Comparison of ENCODE assay signal across 18 cellular contexts in the genomic region with DNA sequence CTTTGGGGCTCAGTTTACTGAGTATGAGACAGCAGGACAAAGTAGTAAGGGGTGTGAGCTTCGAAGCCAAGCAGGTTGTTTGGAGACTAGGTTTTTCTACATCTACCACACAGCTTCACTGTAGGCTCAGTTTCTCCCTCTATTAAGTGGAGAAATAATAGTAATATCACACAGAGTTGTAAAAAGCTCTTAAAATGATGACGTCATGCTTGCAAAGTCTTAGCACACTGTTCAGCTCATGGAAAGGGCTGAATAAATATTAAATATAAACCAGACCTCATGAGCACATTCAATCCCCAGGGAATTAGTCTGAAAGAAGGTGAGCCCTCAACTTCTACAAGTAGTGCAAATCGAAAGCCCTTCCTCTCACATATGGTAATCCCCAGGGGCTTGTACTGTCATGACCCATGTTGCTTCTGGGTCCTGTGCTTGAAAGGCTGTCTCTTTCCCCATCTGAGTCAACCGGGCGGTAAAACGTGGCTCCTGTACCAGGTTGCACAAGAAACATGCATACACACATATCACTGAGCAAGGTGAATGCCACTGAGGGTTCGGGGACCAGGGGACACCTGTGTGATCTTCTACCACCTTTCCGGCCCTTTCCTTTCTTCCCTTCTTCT.
"Had no signal": no experiment of that assay in that cellular context is flagged by ENCODE, and none has a peak within 500 bp of the region (broad histone marks: within the 10 kb centered on the region; RNA-seq: fewer than 3 reads in every experiment).

No MANE protein-coding gene starts in this region.

- H3K4me3 Mint-ChIP-seq: activated B cell treated with CpG ODN at 0.5 μM for 24 hours; activated CD4-positive, alpha-beta T cell treated with anti-CD3 and anti-CD28 coated beads, Interleukin-2, amount 10 ng/mL, durations not matched to agents 24 days and 14 days; activated naive CD8-positive, alpha-beta T cell treated with anti-CD3 and anti-CD28 coated beads, Interleukin-2, amount 10 ng/mL, durations not matched to agents 7 days and 5 days; activated T-helper 1 cell treated with anti-CD3 and anti-CD28 coated beads, Interleukin-12 subunit alpha, Interleukin-12 subunit beta, Interleukin-2, Interleukin-4 antibody, amounts not matched to agents 30 ng/mL and 10 ng/mL and 1 ng/mL, durations not matched to agents 14 hours and 24 hours and 36 hours; effector memory CD8-positive, alpha-beta T cell; naive B cell; stimulated activated effector memory CD8-positive, alpha-beta T cell treated with anti-CD3 and anti-CD28 coated beads, Interleukin-12 subunit alpha, Interleukin-12 subunit beta, amount 100 ng/mL, for 72 hours; T-helper 2 cell treated with Interferon-gamma antibody and Interleukin-4, amounts not matched to agents 5 μg/mL and 100 μg/mL, for 36 hours had no signal

- H3K36me3 Mint-ChIP-seq: activated naive CD8-positive, alpha-beta T cell treated with anti-CD3 and anti-CD28 coated beads, Interleukin-2, amount 10 ng/mL, durations not matched to agents 7 days and 5 days; naive B cell; stimulated activated effector memory CD8-positive, alpha-beta T cell treated with anti-CD3 and anti-CD28 coated beads, Interleukin-12 subunit alpha, Interleukin-12 subunit beta, amount 100 ng/mL, for 72 hours had no signal

- H3K9me3 ChIP-seq: breast epithelium, pancreas, thyroid gland had no signal

- DNase-seq: activated B cell treated with CpG ODN at 0.5 μM for 24 hours; activated CD4-positive, alpha-beta T cell treated with anti-CD3 and anti-CD28 coated beads, Interleukin-2, amount 10 ng/mL, durations not matched to agents 24 days and 14 days; activated naive CD4-positive, alpha-beta T cell; activated naive CD8-positive, alpha-beta T cell treated with anti-CD3 and anti-CD28 coated beads, Interleukin-2, amount 10 ng/mL, durations not matched to agents 7 days and 5 days; anterior cingulate cortex; cerebellar nuclear complex; dermis blood vessel endothelial cell; effector memory CD8-positive, alpha-beta T cell; mammary epithelial cell; naive B cell; pancreas; stimulated activated CD4-positive, alpha-beta T cell treated with anti-CD3 and anti-CD28 coated beads, Interleukin-12 subunit alpha, Interleukin-12 subunit beta, amount 100 ng/mL, for 4 hours; stimulated activated CD4-positive, alpha-beta T cell treated with anti-CD3 and anti-CD28 coated beads, Interleukin-2, amount 100 ng/mL, for 24 hours; thyroid gland had no signal

- H3K9me3 Mint-ChIP-seq: activated B cell treated with CpG ODN at 0.5 μM for 24 hours; activated naive CD8-positive, alpha-beta T cell treated with anti-CD3 and anti-CD28 coated beads, Interleukin-2, amount 10 ng/mL, durations not matched to agents 7 days and 5 days; effector memory CD8-positive, alpha-beta T cell; stimulated activated effector memory CD8-positive, alpha-beta T cell treated with anti-CD3 and anti-CD28 coated beads, Interleukin-12 subunit alpha, Interleukin-12 subunit beta, amount 100 ng/mL, for 72 hours had no signal

- H3K27me3 Mint-ChIP-seq: activated B cell treated with CpG ODN at 0.5 μM for 24 hours; activated CD4-positive, alpha-beta T cell treated with anti-CD3 and anti-CD28 coated beads, Interleukin-2, amount 10 ng/mL, durations not matched to agents 24 days and 14 days; activated naive CD8-positive, alpha-beta T cell treated with anti-CD3 and anti-CD28 coated beads, Interleukin-2, amount 10 ng/mL, durations not matched to agents 7 days and 5 days had no signal

- H3K4me3 ChIP-seq: breast epithelium, pancreas, thyroid gland had no signal

- ATAC-seq: effector memory CD8-positive, alpha-beta T cell; pancreas; stimulated activated effector memory CD8-positive, alpha-beta T cell treated with anti-CD3 and anti-CD28 coated beads, Interleukin-12 subunit alpha, Interleukin-12 subunit beta, amount 100 ng/mL, for 72 hours had no signal

- H3K36me3 ChIP-seq: breast epithelium, pancreas, thyroid gland had no signal

- H3K4me1 Mint-ChIP-seq: activated B cell treated with CpG ODN at 0.5 μM for 24 hours; activated CD4-positive, alpha-beta T cell treated with anti-CD3 and anti-CD28 coated beads, Interleukin-2, amount 10 ng/mL, durations not matched to agents 24 days and 14 days; activated naive CD8-positive, alpha-beta T cell treated with anti-CD3 and anti-CD28 coated beads, Interleukin-2, amount 10 ng/mL, durations not matched to agents 7 days and 5 days; naive B cell; stimulated activated effector memory CD8-positive, alpha-beta T cell treated with anti-CD3 and anti-CD28 coated beads, Interleukin-12 subunit alpha, Interleukin-12 subunit beta, amount 100 ng/mL, for 72 hours had no signal

- H3K27ac Mint-ChIP-seq: activated B cell treated with CpG ODN at 0.5 μM for 24 hours; activated CD4-positive, alpha-beta T cell treated with anti-CD3 and anti-CD28 coated beads, Interleukin-2, amount 10 ng/mL, durations not matched to agents 24 days and 14 days; activated naive CD8-positive, alpha-beta T cell treated with anti-CD3 and anti-CD28 coated beads, Interleukin-2, amount 10 ng/mL, durations not matched to agents 7 days and 5 days; activated T-helper 1 cell treated with anti-CD3 and anti-CD28 coated beads, Interleukin-12 subunit alpha, Interleukin-12 subunit beta, Interleukin-2, Interleukin-4 antibody, amounts not matched to agents 30 ng/mL and 10 ng/mL and 1 ng/mL, durations not matched to agents 14 hours and 24 hours and 36 hours; effector memory CD8-positive, alpha-beta T cell; naive B cell; stimulated activated effector memory CD8-positive, alpha-beta T cell treated with anti-CD3 and anti-CD28 coated beads, Interleukin-12 subunit alpha, Interleukin-12 subunit beta, amount 100 ng/mL, for 72 hours; T-helper 2 cell treated with Interferon-gamma antibody and Interleukin-4, amounts not matched to agents 5 μg/mL and 100 μg/mL, for 36 hours had no signal

- H3K27ac ChIP-seq: breast epithelium, pancreas, thyroid gland had no signal

- H3K4me1 ChIP-seq: breast epithelium, pancreas, thyroid gland had no signal
